ENCODE assay signal across 13 cellular contexts in the genomic region with DNA sequence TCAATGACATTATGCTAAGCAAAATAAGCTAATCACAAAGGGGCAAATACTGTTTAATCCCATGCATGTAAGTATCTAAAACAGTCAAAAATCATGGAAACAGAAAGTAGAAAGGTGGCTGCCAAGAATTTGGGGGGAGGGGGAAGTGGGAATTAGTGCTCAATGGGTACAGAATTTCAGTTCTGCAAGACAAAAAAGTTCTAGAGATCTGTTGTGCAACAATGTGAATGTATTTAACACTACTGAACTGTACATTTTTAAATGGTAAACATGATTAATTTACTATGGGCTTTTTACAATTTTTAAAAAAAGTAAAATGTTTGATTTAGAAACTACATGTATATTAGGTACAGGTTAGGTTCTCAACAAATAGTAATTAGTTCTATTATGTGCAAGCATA. TPM values are rescaled to one million over a fixed set of nuclear protein-coding genes. Genes with fewer than 3 reads are reported as not detected.
DNase-seq lines count a peak whose midpoint lies in the region; ATAC-seq and TF ChIP-seq lines count a peak whose summit lies in the region.
"Had no signal": no experiment of that assay in that cellular context is flagged by ENCODE, and none has a peak within 500 bp of the region (broad histone marks: within the 10 kb centered on the region; RNA-seq: fewer than 3 reads in every experiment).

No MANE protein-coding gene starts in this region.

- no peaks in the 10 kb centered on the region for H3K27me3 ChIP-seq in upper lobe of right lung
- H3K27me3 ChIP-seq: BLaER1 had no signal

- no peak overlapping the region for H3K4me3 Mint-ChIP-seq in T-helper 17 cell

- H3K27me3 Mint-ChIP-seq in T-helper 17 cell, result no peaks in the 10 kb centered on the region
- H3K27me3 Mint-ChIP-seq: CD4-positive, CD25-positive, alpha-beta regulatory T cell had no signal

- H3K36me3 Mint-ChIP-seq in T-helper 17 cell (ENCODE audit: low read depth), result no peaks in the 10 kb centered on the region
- H3K36me3 Mint-ChIP-seq in activated naive CD4-positive, alpha-beta T cell treated with anti-CD3 and anti-CD28 coated beads, Interleukin-2, amount 50 U/mL, for 72 hours, result peaks cover 16 to 38% of the 10 kb centered on the region in 2 donors

- no peak overlapping the region for H3K27ac ChIP-seq in upper lobe of right lung
- H3K27ac ChIP-seq: BLaER1 had no signal

- H3K4me1 ChIP-seq in upper lobe of right lung, result no peaks in the 10 kb centered on the region
- H3K4me1 ChIP-seq: BLaER1 had no signal

- H3K36me3 ChIP-seq in upper lobe of right lung, result no peaks in the 10 kb centered on the region

- intact Hi-C loops in upper lobe of right lung (cut with DNase I), result loop anchor here (10.0 kb wide), 1 partner anchor 93 kb away; no protein-coding TSS in a partner anchor

- H3K4me1 Mint-ChIP-seq in T-helper 17 cell, result peaks cover 13% of the 10 kb centered on the region

- peak overlapping the region; percentile 70 for H3K27ac Mint-ChIP-seq in T-helper 17 cell
- H3K27ac Mint-ChIP-seq in activated naive CD4-positive, alpha-beta T cell treated with anti-CD3 and anti-CD28 coated beads, Interleukin-2, amount 50 U/mL, for 72 hours, result no peak overlapping the region

- H3K9me3 ChIP-seq in T-helper 17 cell (ENCODE audit: control insufficient read depth, low read length, poor library complexity, severe bottlenecking), result no peaks in the 10 kb centered on the region
- peaks cover 3% of the 10 kb centered on the region for H3K9me3 ChIP-seq in upper lobe of right lung

- peaks cover 0 to 9% of the 10 kb centered on the region in 2 donors for H3K9me3 Mint-ChIP-seq in activated naive CD4-positive, alpha-beta T cell treated with anti-CD3 and anti-CD28 coated beads, Interleukin-2, amount 50 U/mL, for 72 hours

- DNase-seq in SIG-M5 treated with dmso at 0.1 percent for 504 hours (lab: John Stamatoyannopoulos, UW; ENCODE audit: unreplicated experiment) (peak; percentile 56), SIG-M5 (lab: John Stamatoyannopoulos, UW) (no peak), MV-4-11 (lab: John Stamatoyannopoulos, UW) (peak; percentile 68), T-helper 17 cell (no peak), medulla oblongata (ENCODE audit: extremely low spot score) (peak; percentile 9), upper lobe of right lung (no peak)
- no peak for DNase-seq in activated naive CD4-positive, alpha-beta T cell treated with anti-CD3 and anti-CD28 coated beads, Interleukin-2, amount 50 U/mL, for 72 hours (ENCODE audit: low spot score in 2 of 2)
- DNase-seq: 8988T; AML-193; CD4-positive, CD25-positive, alpha-beta regulatory T cell; IMR-90 had no signal

- no peak for TF ChIP-seq CTCF in upper lobe of right lung (IDR thresholded peaks at IDR 0.05)

- no peak overlapping the region for H3K4me3 ChIP-seq in upper lobe of right lung
- H3K4me3 ChIP-seq: BLaER1 had no signal

- no peak for ATAC-seq in T-helper 17 cell
- ATAC-seq in activated naive CD4-positive, alpha-beta T cell treated with anti-CD3 and anti-CD28 coated beads, Interleukin-2, amount 50 U/mL, for 72 hours, result no peak
- no peak for ATAC-seq in upper lobe of right lung
- ATAC-seq in GM21526 (IDR thresholded peaks at IDR 0.05; ENCODE audit: low FRiP score, unreplicated experiment), result no peak

RNA-seq across cellular contexts. Expression of a gene that starts 11.9 kb away (rescaled TPM):
- total RNA-seq in T-helper 17 cell (10 to 100 TPM; 38.4 to 43.7 TPM), upper lobe of right lung (3.7 TPM)
- total RNA-seq in activated naive CD4-positive, alpha-beta T cell treated with anti-CD3 and anti-CD28 coated beads, Interleukin-2, amount 50 U/mL, for 72 hours, result 100 to 1,000 TPM; 106 to 171 TPM

Comparison
In these comparisons a context has a peak if more than half of its experiments do, and no peak if none do; other contexts are left out.
1. DNase-seq: peak in SIG-M5 treated with dmso at 0.1 percent for 504 hours (single experiment), MV-4-11 (single experiment) and medulla oblongata (single experiment); none in SIG-M5 (single experiment), T-helper 17 cell (0 of 3), activated naive CD4-positive, alpha-beta T cell treated with anti-CD3 and anti-CD28 coated beads, Interleukin-2, amount 50 U/mL, for 72 hours (0 of 2) and upper lobe of right lung (single experiment).